ENCODE assay signal across 1 cellular context in genomic region chr3:71060536-71060935, GRCh38.
TF ChIP-seq lines count a peak whose summit lies in the region.

No MANE protein-coding gene starts in this region.

TF ChIP-seq in HepG2, 621 proteins besides CTCF, POLR2A, EP300 and RAD21 (continued from another document and continues in another):
- no peak for TF ChIP-seq EED (CRISPR knock-in tag; IDR thresholded peaks at IDR 0.05)
- no peak for TF ChIP-seq ZSCAN9 (CRISPR knock-in tag; IDR thresholded peaks at IDR 0.05; ENCODE audit: borderline replicate concordance)
- no peak for TF ChIP-seq IRF2 (CRISPR knock-in tag; IDR thresholded peaks at IDR 0.05)
- TF ChIP-seq TRIM24 (CRISPR knock-in tag; IDR thresholded peaks at IDR 0.05) = no peak
- TF ChIP-seq ZNF772 (CRISPR knock-in tag; IDR thresholded peaks at IDR 0.05) = no peak
- TF ChIP-seq ZBTB40 (IDR thresholded peaks at IDR 0.05) = no peak
- TF ChIP-seq ZBTB40 (CRISPR knock-in tag; IDR thresholded peaks at IDR 0.05) = no peak
- TF ChIP-seq NCOA5 (CRISPR knock-in tag; IDR thresholded peaks at IDR 0.05) = no peak
- TF ChIP-seq NFKB2 (CRISPR knock-in tag; IDR thresholded peaks at IDR 0.05; ENCODE audit: borderline replicate concordance) = no peak
- no peak for TF ChIP-seq HDAC6 (IDR thresholded peaks at IDR 0.05; ENCODE audit: low read depth, low read length)
- TF ChIP-seq ZKSCAN8 (CRISPR knock-in tag; IDR thresholded peaks at IDR 0.05; ENCODE audit: borderline replicate concordance) = 0 out of 2 replicates have a peak, but pooled peaks have one; percentile 23
- TF ChIP-seq ZKSCAN1 (IDR thresholded peaks at IDR 0.05; ENCODE audit: low read length) = no peak
- TF ChIP-seq U2AF1 (optimal IDR thresholded peaks at IDR 0.05; ENCODE audit: low read depth, low read length) = no peak
- no peak for TF ChIP-seq ZBTB21 (CRISPR knock-in tag; IDR thresholded peaks at IDR 0.05)
- no peak for TF ChIP-seq ZNF232 (CRISPR knock-in tag; IDR thresholded peaks at IDR 0.05; ENCODE audit: borderline replicate concordance)
- TF ChIP-seq POGZ (CRISPR knock-in tag; IDR thresholded peaks at IDR 0.05) = no peak
- no peak for TF ChIP-seq MEF2D (CRISPR knock-in tag; IDR thresholded peaks at IDR 0.05)
- no peak for TF ChIP-seq HOXA3 (CRISPR knock-in tag; IDR thresholded peaks at IDR 0.05)
- TF ChIP-seq DMAP1 (CRISPR knock-in tag; IDR thresholded peaks at IDR 0.05) = no peak
- no peak for TF ChIP-seq IRF9 (CRISPR knock-in tag; IDR thresholded peaks at IDR 0.05; ENCODE audit: borderline replicate concordance)
- no peak for TF ChIP-seq ZNF20 (CRISPR knock-in tag; IDR thresholded peaks at IDR 0.05)
- no peak for TF ChIP-seq ATF6 (CRISPR knock-in tag; conservative IDR thresholded peaks at IDR 0.05)
- TF ChIP-seq ZKSCAN5 (CRISPR knock-in tag; IDR thresholded peaks at IDR 0.05) = no peak
- TF ChIP-seq ZNF263 (CRISPR knock-in tag; IDR thresholded peaks at IDR 0.05) = no peak
- TF ChIP-seq ZNF678 (CRISPR knock-in tag; IDR thresholded peaks at IDR 0.05) = no peak
- TF ChIP-seq SP1 (IDR thresholded peaks at IDR 0.05) = no peak
- no peak for TF ChIP-seq SP1 (CRISPR knock-in tag; IDR thresholded peaks at IDR 0.05)
- no peak for TF ChIP-seq MTERF4 (CRISPR knock-in tag; IDR thresholded peaks at IDR 0.05)
- TF ChIP-seq KLF15 (CRISPR knock-in tag; IDR thresholded peaks at IDR 0.05; ENCODE audit: borderline replicate concordance) = no peak
- no peak for TF ChIP-seq IKZF1 (IDR thresholded peaks at IDR 0.05)
- no peak for TF ChIP-seq ZBTB14 (CRISPR knock-in tag; IDR thresholded peaks at IDR 0.05)
- no peak for TF ChIP-seq CSRNP1 (CRISPR knock-in tag; IDR thresholded peaks at IDR 0.05)
- TF ChIP-seq ATF7 (IDR thresholded peaks at IDR 0.05) = no peak
- TF ChIP-seq ATF7 (CRISPR knock-in tag; IDR thresholded peaks at IDR 0.05) = no peak
- no peak for TF ChIP-seq ZBTB3 (CRISPR knock-in tag; IDR thresholded peaks at IDR 0.05; ENCODE audit: borderline replicate concordance, low read depth)
- TF ChIP-seq ZNF350 (CRISPR knock-in tag; IDR thresholded peaks at IDR 0.05; ENCODE audit: borderline replicate concordance, low read depth) = no peak
- no peak for TF ChIP-seq ZBTB49 (CRISPR knock-in tag; IDR thresholded peaks at IDR 0.05; ENCODE audit: borderline replicate concordance)
- TF ChIP-seq ZBTB8A (CRISPR knock-in tag; IDR thresholded peaks at IDR 0.05; ENCODE audit: borderline replicate concordance, low read depth) = no peak
- TF ChIP-seq PRPF4 (IDR thresholded peaks at IDR 0.05; ENCODE audit: low read depth, low read length, poor library complexity, severe bottlenecking) = no peak
- TF ChIP-seq NFIB (CRISPR knock-in tag; IDR thresholded peaks at IDR 0.05; ENCODE audit: borderline replicate concordance) = no peak
- TF ChIP-seq POGK (CRISPR knock-in tag; conservative IDR thresholded peaks at IDR 0.05) = no peak
- 0 out of 2 replicates have a peak, but pooled peaks have one; percentile 45 for TF ChIP-seq JUN (CRISPR knock-in tag; IDR thresholded peaks at IDR 0.05)
- TF ChIP-seq TBX3 (IDR thresholded peaks at IDR 0.05; ENCODE audit: borderline replicate concordance) = peak; percentile 89
- no peak for TF ChIP-seq THRA (CRISPR knock-in tag; IDR thresholded peaks at IDR 0.05; ENCODE audit: borderline replicate concordance)
